8 cellular contexts compared by ENCODE assay signal in genomic region chr14:89773644-89774316, GRCh38.
A peak's percentile ranks its signal among the peaks of the same experiment; 100 is the strongest.
DNase-seq lines count a peak whose midpoint lies in the region; ATAC-seq and TF ChIP-seq lines count a peak whose summit lies in the region.

No MANE protein-coding gene starts in this region.

- H3K36me3 Mint-ChIP-seq in immature natural killer cell, result no peaks in the 10 kb centered on the region

- peak; percentile 86 for ATAC-seq in HG03175 (IDR thresholded peaks at IDR 0.05; ENCODE audit: unreplicated experiment)

- peak; percentile 38 for TF ChIP-seq POLR2A in GM19193 (IDR thresholded peaks at IDR 0.05; ENCODE audit: extremely low read depth, insufficient read depth, insufficient read length)

- peak; percentile 16 for DNase-seq in Ammon's horn (ENCODE audit: low spot score)
- DNase-seq in OCI-M1 (lab: John Stamatoyannopoulos, UW), result peak; percentile 52
- peak; percentile 22 to 26 for DNase-seq in activated T-helper 1 cell treated with anti-CD3 and anti-CD28 coated beads, Interleukin-2, amount 50 U/mL, for 16 hours (ENCODE audit: low read depth in 1 of 2, low spot score in 1 of 2)
- peak; percentile 86 to 87 (median 87) for DNase-seq in immature natural killer cell
- peak; percentile 32 to 46 for DNase-seq in stimulated activated CD8-positive, alpha-beta memory T cell treated with anti-CD3 and anti-CD28 coated beads, Interleukin-2, amount 100 ng/mL, for 48 hours (ENCODE audit: low read depth in 2 of 2)
- no peak for DNase-seq in NCI-H2029 (lab: John Stamatoyannopoulos, UW)

- no peaks in the 10 kb centered on the region for H3K9me3 Mint-ChIP-seq in immature natural killer cell

- H3K4me1 Mint-ChIP-seq in immature natural killer cell, result peaks cover 22 to 28% of the 10 kb centered on the region in 2 donors

- H3K27me3 Mint-ChIP-seq in immature natural killer cell (ENCODE audit: low read depth in 3 of 3), result peaks cover 4 to 12% (median 4%) of the 10 kb centered on the region in 3 donors

- peak overlapping the region; percentile 74 to 98 (median 94) for H3K27ac Mint-ChIP-seq in immature natural killer cell

- H3K4me3 Mint-ChIP-seq in immature natural killer cell, result peak overlapping the region; percentile 78 to 87 (median 80)
